Comparison of ENCODE assay signal across 20 cellular contexts in genomic region chr2:70921839-70922590, GRCh38. TPM values are rescaled to one million over a fixed set of nuclear protein-coding genes. Genes with fewer than 3 reads are reported as not detected.
DNase-seq lines count a peak whose midpoint lies in the region; ATAC-seq, FAIRE-seq and TF ChIP-seq lines count a peak whose summit lies in the region.
"Had no signal": no experiment of that assay in that cellular context is flagged by ENCODE, and none has a peak within 500 bp of the region (broad histone marks: within the 10 kb centered on the region; RNA-seq: fewer than 3 reads in every experiment).

No MANE protein-coding gene starts in this region.

- in situ Hi-C loops in K562 (cut with MboI), result no loop called here

- H3K9me3 Mint-ChIP-seq in activated CD4-positive, alpha-beta T cell treated with anti-CD3 and anti-CD28 coated beads, Interleukin-2, amount 10 ng/mL, durations not matched to agents 7 days and 5 days, result no peaks in the 10 kb centered on the region
- H3K9me3 Mint-ChIP-seq: activated naive CD4-positive, alpha-beta T cell treated with anti-CD3 and anti-CD28 coated beads, Interleukin-2, amount 50 U/mL, for 24 hours; stimulated activated effector memory CD8-positive, alpha-beta T cell treated with anti-CD3 and anti-CD28 coated beads, Interleukin-12 subunit alpha, Interleukin-12 subunit beta, amount 100 ng/mL, for 72 hours had no signal

- H3K9me3 ChIP-seq in K562 (replicated peaks; ENCODE audit: control insufficient read depth, insufficient read depth, low read depth, low read length) (no peaks in the 10 kb centered on the region; the same call in 1 of the 2 replicates), right lobe of liver (no peaks in the 10 kb centered on the region), upper lobe of right lung (no peaks in the 10 kb centered on the region)
- H3K9me3 ChIP-seq: uterus had no signal

- no peak overlapping the region for H3K9ac ChIP-seq in K562 (ENCODE audit: insufficient read depth in 1 of 2, low read depth in 2 of 2, low read length in 2 of 2)

- H3K27ac ChIP-seq in K562 (ENCODE audit: extremely low read depth, low read depth, low read length) (no peak overlapping the region), right lobe of liver (no peak overlapping the region), upper lobe of right lung (no peak overlapping the region)
- H3K27ac ChIP-seq: uterus had no signal

- TF ChIP-seq CTCF in K562 (IDR thresholded peaks at IDR 0.05 in 2 of 3, conservative IDR thresholded peaks at IDR 0.05 in 1 of 3; ENCODE audit: insufficient read depth in 2 of 3, low read depth in 1 of 3, low read length in 3 of 3) (no peak), right lobe of liver (IDR thresholded peaks at IDR 0.05) (no peak), upper lobe of right lung (IDR thresholded peaks at IDR 0.05) (no peak)

- TF ChIP-seq POLR2A in K562 (conservative IDR thresholded peaks at IDR 0.05) (no peak), right lobe of liver (IDR thresholded peaks at IDR 0.05) (no peak)

- intact Hi-C loops in K562 (cut with micrococcal nuclease), result no loop called here
- intact Hi-C loops in right lobe of liver (cut with DNase I), result loop anchor here (10.0 kb wide), 1 partner anchor 47 kb away; no protein-coding TSS in a partner anchor
- intact Hi-C loops in upper lobe of right lung (cut with DNase I), result no loop called here

- no peak for TF ChIP-seq RAD21 in K562 (CRISPR knock-in tag; conservative IDR thresholded peaks at IDR 0.05 in 1 of 2, IDR thresholded peaks at IDR 0.05 in 1 of 2)

- H3K4me3 ChIP-seq in K562 (no peak overlapping the region), right lobe of liver (no peak overlapping the region), upper lobe of right lung (no peak overlapping the region)
- H3K4me3 ChIP-seq: uterus had no signal

- no peak overlapping the region for H3K27ac Mint-ChIP-seq in activated CD4-positive, alpha-beta T cell treated with anti-CD3 and anti-CD28 coated beads, Interleukin-2, amount 10 ng/mL, durations not matched to agents 7 days and 5 days
- H3K27ac Mint-ChIP-seq: activated naive CD4-positive, alpha-beta T cell treated with anti-CD3 and anti-CD28 coated beads, Interleukin-2, amount 50 U/mL, for 24 hours; stimulated activated effector memory CD8-positive, alpha-beta T cell treated with anti-CD3 and anti-CD28 coated beads, Interleukin-12 subunit alpha, Interleukin-12 subunit beta, amount 100 ng/mL, for 72 hours had no signal

- H3K9me1 ChIP-seq in K562 (ENCODE audit: control insufficient read depth, insufficient read depth, low read length), result no peaks in the 10 kb centered on the region

- no peak overlapping the region for H3K4me3 Mint-ChIP-seq in activated CD4-positive, alpha-beta T cell treated with anti-CD3 and anti-CD28 coated beads, Interleukin-2, amount 10 ng/mL, durations not matched to agents 7 days and 5 days
- H3K4me3 Mint-ChIP-seq: activated naive CD4-positive, alpha-beta T cell treated with anti-CD3 and anti-CD28 coated beads, Interleukin-2, amount 50 U/mL, for 24 hours; stimulated activated effector memory CD8-positive, alpha-beta T cell treated with anti-CD3 and anti-CD28 coated beads, Interleukin-12 subunit alpha, Interleukin-12 subunit beta, amount 100 ng/mL, for 72 hours had no signal

- peak; percentile 36 for DNase-seq in COLO668 (lab: John Stamatoyannopoulos, UW; ENCODE audit: unreplicated experiment)
- peak; percentile 31 for DNase-seq in HT1080 (ENCODE audit: low read depth)
- no peak for DNase-seq in K562 (ENCODE audit: extremely low read depth in 1 of 4, low spot score in 3 of 4)
- DNase-seq in right lobe of liver, result peak in 2 of 3 donors; percentile 25 to 36
- no peak for DNase-seq in OCI-M2 (lab: John Stamatoyannopoulos, UW; ENCODE audit: unreplicated experiment)
- DNase-seq in upper lobe of right lung, result no peak
- DNase-seq in effector CD4-positive, alpha-beta T cell, result no peak
- DNase-seq in activated CD4-positive, alpha-beta T cell treated with anti-CD3 and anti-CD28 coated beads, Interleukin-2, amount 10 ng/mL, durations not matched to agents 7 days and 5 days, result no peak
- DNase-seq: DMS79; GOT3; NCI-H226; RPMI8226; stimulated activated CD4-positive, alpha-beta T cell treated with anti-CD3 and anti-CD28 coated beads, Interleukin-2, amount 100 ng/mL, for 48 hours; T-helper 9 cell; uterus had no signal

- no TSS peak for BruUV-seq in K562 (replicated peaks; lab: Mats Ljungman, UMichigan)

- H3K36me3 Mint-ChIP-seq in activated CD4-positive, alpha-beta T cell treated with anti-CD3 and anti-CD28 coated beads, Interleukin-2, amount 10 ng/mL, durations not matched to agents 7 days and 5 days (ENCODE audit: low read depth), result no peaks in the 10 kb centered on the region
- H3K36me3 Mint-ChIP-seq: activated naive CD4-positive, alpha-beta T cell treated with anti-CD3 and anti-CD28 coated beads, Interleukin-2, amount 50 U/mL, for 24 hours; stimulated activated effector memory CD8-positive, alpha-beta T cell treated with anti-CD3 and anti-CD28 coated beads, Interleukin-12 subunit alpha, Interleukin-12 subunit beta, amount 100 ng/mL, for 72 hours had no signal

- no peaks in the 10 kb centered on the region for H3K79me2 ChIP-seq in K562 (ENCODE audit: control insufficient read depth, insufficient read depth, low read length)

- H3K27me3 ChIP-seq in K562 (ENCODE audit: control insufficient read depth in 2 of 2, insufficient read depth in 2 of 2, low read length in 2 of 2) (peaks cover 8 to 27% of the 10 kb centered on the region in 2 experiments; a peak in 3 of 5 replicates), right lobe of liver (no peaks in the 10 kb centered on the region), upper lobe of right lung (no peaks in the 10 kb centered on the region)
- H3K27me3 ChIP-seq: uterus had no signal

- TF ChIP-seq EP300 in K562 (IDR thresholded peaks at IDR 0.05; ENCODE audit: low read length), result no peak

- 26% methylated on average over 8 of the region's 9 CpGs for WGBS in K562 (ENCODE audit: insufficient coverage, low coverage, missing lambda C conversion rate)
- WGBS in right lobe of liver (ENCODE audit: insufficient coverage, low coverage, low lambda C conversion rate, missing lambda C conversion rate), result 36% methylated on average over 6 of the region's 9 CpGs

- H3K4me1 ChIP-seq in K562 (replicated peaks in 1 of 2; ENCODE audit: control insufficient read depth in 2 of 2, insufficient read depth in 2 of 2, low read length in 2 of 2) (peaks cover 0 to 3% of the 10 kb centered on the region in 2 experiments; a peak in 1 of 5 replicates), right lobe of liver (no peaks in the 10 kb centered on the region), upper lobe of right lung (no peaks in the 10 kb centered on the region)
- H3K4me1 ChIP-seq: uterus had no signal

- H4K20me1 ChIP-seq in K562 (replicated peaks; ENCODE audit: control insufficient read depth, insufficient read depth, low read length), result no peaks in the 10 kb centered on the region

- CTCF ChIA-PET in K562 (lab: Yijun Ruan, JAX; ENCODE audit: low intra/inter-chr PET ratio), result interaction anchor here (0.7 kb wide), 1 partner anchor 25 kb away, joined by 4 read pairs; no protein-coding TSS in a partner anchor
- CTCF ChIA-PET in activated CD4-positive, alpha-beta T cell treated with anti-CD3 and anti-CD28 coated beads, Interleukin-2, amount 10 ng/mL, durations not matched to agents 7 days and 5 days (lab: Charles Lee), result interaction anchor here (0.9 to 5.5 kb wide), 4 partner anchors 17 to 149 kb away, joined by 3 to 25 read pairs (median 4); no protein-coding TSS in a partner anchor

- POLR2A ChIA-PET in K562 (lab: Yijun Ruan, JAX), result no interaction called here
- POLR2A ChIA-PET in activated CD4-positive, alpha-beta T cell treated with anti-CD3 and anti-CD28 coated beads, Interleukin-2, amount 10 ng/mL, durations not matched to agents 7 days and 5 days (lab: Charles Lee), result no interaction called here

- ATAC-seq in K562 (no peak), right lobe of liver (peak in 1 of 4 donors; percentile 55), upper lobe of right lung (no peak)

- no peaks in the 10 kb centered on the region for H3K36me3 ChIP-seq in K562 (ENCODE audit: control insufficient read depth, insufficient read depth, low read length)
- no peaks in the 10 kb centered on the region for H3K36me3 ChIP-seq in right lobe of liver
- H3K36me3 ChIP-seq in upper lobe of right lung, result no peaks in the 10 kb centered on the region
- H3K36me3 ChIP-seq: uterus had no signal

- no peak for FAIRE-seq in K562 (lab: Jason Lieb, UNC)

- H3K27me3 Mint-ChIP-seq in activated CD4-positive, alpha-beta T cell treated with anti-CD3 and anti-CD28 coated beads, Interleukin-2, amount 10 ng/mL, durations not matched to agents 7 days and 5 days, result peaks cover 8% of the 10 kb centered on the region

- no peak overlapping the region for H3K4me2 ChIP-seq in K562 (ENCODE audit: insufficient read depth, low read length)

- 0 out of 2 replicates have a peak overlapping the region, but pooled peaks have one; percentile 4 for H2AFZ ChIP-seq in K562 (ENCODE audit: low read depth, low read length)

- no peaks in the 10 kb centered on the region for H3K4me1 Mint-ChIP-seq in activated CD4-positive, alpha-beta T cell treated with anti-CD3 and anti-CD28 coated beads, Interleukin-2, amount 10 ng/mL, durations not matched to agents 7 days and 5 days
- H3K4me1 Mint-ChIP-seq: activated naive CD4-positive, alpha-beta T cell treated with anti-CD3 and anti-CD28 coated beads, Interleukin-2, amount 50 U/mL, for 24 hours; stimulated activated effector memory CD8-positive, alpha-beta T cell treated with anti-CD3 and anti-CD28 coated beads, Interleukin-12 subunit alpha, Interleukin-12 subunit beta, amount 100 ng/mL, for 72 hours had no signal

RNA-seq across cellular contexts. Expression of gene ATP6V1B1, which starts 13.7 kb away (rescaled TPM):
- not detected in 2 replicates for total RNA-seq in HT1080 (2014; rRNA removed; shearing (Covaris generic))
- not detected in 2 replicates for polyA plus RNA-seq in HT1080 (2015; cell fraction: cytosol; rRNA removed)
- not detected in 2 replicates for polyA plus RNA-seq in HT1080 (2015; cell fraction: nucleus; rRNA removed)
- total RNA-seq in K562 (2011; cell fraction: chromatin; rRNA removed; ENCODE audit: low replicate concordance), result not detected in 2 replicates
- not detected in 2 replicates for total RNA-seq in K562 (2011; cell fraction: nucleolus; rRNA removed)
- total RNA-seq in K562 (2011; cell fraction: nucleoplasm; rRNA removed), result not detected in 2 replicates
- total RNA-seq in K562 (2014; rRNA removed) (not detected in 2 replicates), K562 (2014; rRNA removed; fragmentation: Illumina TruSeq; extraction: Trizol) (not detected in 2 replicates), K562 (2015; rRNA removed; fragmentation: Illumina TruSeq; extraction: Trizol) (not detected in 2 replicates), K562 (2021) (not detected in 2 replicates), right lobe of liver (under 1 TPM in 1 of 6 experiments, not detected in 5; 0.44 TPM), upper lobe of right lung (2.1 TPM)
- polyA plus RNA-seq in K562 (2011; rRNA removed) (not detected in 2 replicates), K562 (2014; fragmentation: Illumina TruSeq; extraction: Trizol) (not detected in 2 replicates), K562 (2014; fragmentation: Nextera tagmentation; extraction: Ambion mirVana) (not detected), K562 (2014; rRNA removed) (not detected in 2 replicates)
- polyA plus RNA-seq in K562 (2011; cell fraction: cytosol; rRNA removed), result not detected in 2 replicates
- polyA plus RNA-seq in K562 (2011; cell fraction: nucleus; rRNA removed), result not detected in 2 replicates
- polyA plus RNA-seq in K562 (2012), result not detected in 2 replicates
- not detected in 2 replicates for polyA minus RNA-seq in K562 (2011; rRNA and poly(A)+ RNA removed)
- not detected in 2 replicates for polyA minus RNA-seq in K562 (2011; cell fraction: cytosol; rRNA and poly(A)+ RNA removed)
- polyA minus RNA-seq in K562 (2011; cell fraction: nucleus; rRNA and poly(A)+ RNA removed), result not detected in 2 replicates
- total RNA-seq in activated CD4-positive, alpha-beta T cell treated with anti-CD3 and anti-CD28 coated beads, Interleukin-2, amount 10 ng/mL, durations not matched to agents 7 days and 5 days, result not detected
- total RNA-seq: activated CD8-positive, alpha-beta memory T cell treated with anti-CD3 and anti-CD28 coated beads for 36 hours; cerebellum; mononuclear cell had no signal

RNA-seq across cellular contexts. Expression of gene VAX2, which starts 21.6 kb away (rescaled TPM):
- total RNA-seq in HT1080 (2014; rRNA removed; shearing (Covaris generic)), result not detected in 2 replicates
- polyA plus RNA-seq in HT1080 (2015; cell fraction: cytosol; rRNA removed), result not detected in 2 replicates
- not detected in 2 replicates for polyA plus RNA-seq in HT1080 (2015; cell fraction: nucleus; rRNA removed)
- not detected in 2 replicates for total RNA-seq in K562 (2011; cell fraction: chromatin; rRNA removed; ENCODE audit: low replicate concordance)
- total RNA-seq in K562 (2011; cell fraction: nucleolus; rRNA removed), result not detected in 2 replicates
- total RNA-seq in K562 (2011; cell fraction: nucleoplasm; rRNA removed), result not detected in 2 replicates
- not detected in 2 replicates for total RNA-seq in K562 (2014; rRNA removed)
- total RNA-seq in K562 (2014; rRNA removed; fragmentation: Illumina TruSeq; extraction: Trizol), result not detected in 2 replicates
- not detected in 2 replicates for total RNA-seq in K562 (2015; rRNA removed; fragmentation: Illumina TruSeq; extraction: Trizol)
- not detected in 2 replicates for total RNA-seq in K562 (2021)
- not detected in 2 replicates for polyA plus RNA-seq in K562 (2011; rRNA removed)
- not detected in 2 replicates for polyA plus RNA-seq in K562 (2011; cell fraction: cytosol; rRNA removed)
- polyA plus RNA-seq in K562 (2011; cell fraction: nucleus; rRNA removed), result not detected in 2 replicates
- not detected in 2 replicates for polyA plus RNA-seq in K562 (2012)
- polyA plus RNA-seq in K562 (2014; fragmentation: Illumina TruSeq; extraction: Trizol), result not detected in 2 replicates
- polyA plus RNA-seq in K562 (2014; fragmentation: Nextera tagmentation; extraction: Ambion mirVana), result not detected
- not detected in 2 replicates for polyA plus RNA-seq in K562 (2014; rRNA removed)
- polyA minus RNA-seq in K562 (2011; rRNA and poly(A)+ RNA removed), result not detected in 2 replicates
- not detected in 2 replicates for polyA minus RNA-seq in K562 (2011; cell fraction: cytosol; rRNA and poly(A)+ RNA removed)
- polyA minus RNA-seq in K562 (2011; cell fraction: nucleus; rRNA and poly(A)+ RNA removed), result not detected in 2 replicates
- total RNA-seq in right lobe of liver, result not detected
- total RNA-seq in upper lobe of right lung, result 0.93 TPM
- not detected for total RNA-seq in activated CD4-positive, alpha-beta T cell treated with anti-CD3 and anti-CD28 coated beads, Interleukin-2, amount 10 ng/mL, durations not matched to agents 7 days and 5 days
- total RNA-seq: activated CD8-positive, alpha-beta memory T cell treated with anti-CD3 and anti-CD28 coated beads for 36 hours; mononuclear cell had no signal

RNA-seq across cellular contexts. Expression of gene ANKRD53, which starts 56.4 kb away (rescaled TPM):
- total RNA-seq in HT1080 (2014; rRNA removed; shearing (Covaris generic)), result 0.03 TPM in 1 of 2 replicates, not detected in the other
- polyA plus RNA-seq in HT1080 (2015; cell fraction: cytosol; rRNA removed), result 0.02 TPM in 1 of 2 replicates, not detected in the other
- polyA plus RNA-seq in HT1080 (2015; cell fraction: nucleus; rRNA removed), result 0.17 TPM in 1 of 2 replicates, not detected in the other
- not detected in 2 replicates for total RNA-seq in K562 (2011; cell fraction: chromatin; rRNA removed; ENCODE audit: low replicate concordance)
- 0.17 TPM in 1 of 2 replicates, not detected in the other for total RNA-seq in K562 (2011; cell fraction: nucleolus; rRNA removed)
- not detected in 2 replicates for total RNA-seq in K562 (2011; cell fraction: nucleoplasm; rRNA removed)
- 0.20 TPM in 1 of 2 replicates, not detected in the other for total RNA-seq in K562 (2014; rRNA removed)
- not detected in 2 replicates for total RNA-seq in K562 (2014; rRNA removed; fragmentation: Illumina TruSeq; extraction: Trizol)
- not detected in 2 replicates for total RNA-seq in K562 (2015; rRNA removed; fragmentation: Illumina TruSeq; extraction: Trizol)
- total RNA-seq in K562 (2021), result 0.18 TPM in 1 of 2 replicates, not detected in the other
- polyA plus RNA-seq in K562 (2011; rRNA removed), result not detected in 2 replicates
- not detected in 2 replicates for polyA plus RNA-seq in K562 (2011; cell fraction: cytosol; rRNA removed)
- polyA plus RNA-seq in K562 (2011; cell fraction: nucleus; rRNA removed), result 0.07 and 0.10 TPM in 2 replicates
- polyA plus RNA-seq in K562 (2012), result not detected in 2 replicates
- not detected in 2 replicates for polyA plus RNA-seq in K562 (2014; fragmentation: Illumina TruSeq; extraction: Trizol)
- not detected for polyA plus RNA-seq in K562 (2014; fragmentation: Nextera tagmentation; extraction: Ambion mirVana)
- polyA plus RNA-seq in K562 (2014; rRNA removed), result not detected in 2 replicates
- not detected in 2 replicates for polyA minus RNA-seq in K562 (2011; rRNA and poly(A)+ RNA removed)
- not detected in 2 replicates for polyA minus RNA-seq in K562 (2011; cell fraction: cytosol; rRNA and poly(A)+ RNA removed)
- not detected in 2 replicates for polyA minus RNA-seq in K562 (2011; cell fraction: nucleus; rRNA and poly(A)+ RNA removed)
- under 1 TPM in 5 of 6 experiments, not detected in 1; 0.25 to 0.93 (median 0.50) TPM for total RNA-seq in right lobe of liver
- 0.38 TPM for total RNA-seq in upper lobe of right lung
- under 1 TPM in 1 of 2 experiments, not detected in 1; 0.50 TPM for total RNA-seq in activated CD4-positive, alpha-beta T cell treated with anti-CD3 and anti-CD28 coated beads, Interleukin-2, amount 10 ng/mL, durations not matched to agents 7 days and 5 days
- total RNA-seq: activated CD8-positive, alpha-beta memory T cell treated with anti-CD3 and anti-CD28 coated beads for 36 hours had no signal

Comparison
In these comparisons a context has a peak if more than half of its experiments do, and no peak if none do; other contexts are left out.
1. DNase-seq: peak in COLO668 (single experiment), HT1080 (single experiment) and right lobe of liver (2 of 3); none in K562 (0 of 4), OCI-M2 (single experiment), upper lobe of right lung (single experiment), effector CD4-positive, alpha-beta T cell (single experiment) and activated CD4-positive, alpha-beta T cell treated with anti-CD3 and anti-CD28 coated beads, Interleukin-2, amount 10 ng/mL, durations not matched to agents 7 days and 5 days (single experiment).
2. intact Hi-C loops: an anchor here in right lobe of liver (10.0 kb wide); none called in K562 and upper lobe of right lung.